11 cellular contexts compared by ENCODE assay signal in the genomic region with DNA sequence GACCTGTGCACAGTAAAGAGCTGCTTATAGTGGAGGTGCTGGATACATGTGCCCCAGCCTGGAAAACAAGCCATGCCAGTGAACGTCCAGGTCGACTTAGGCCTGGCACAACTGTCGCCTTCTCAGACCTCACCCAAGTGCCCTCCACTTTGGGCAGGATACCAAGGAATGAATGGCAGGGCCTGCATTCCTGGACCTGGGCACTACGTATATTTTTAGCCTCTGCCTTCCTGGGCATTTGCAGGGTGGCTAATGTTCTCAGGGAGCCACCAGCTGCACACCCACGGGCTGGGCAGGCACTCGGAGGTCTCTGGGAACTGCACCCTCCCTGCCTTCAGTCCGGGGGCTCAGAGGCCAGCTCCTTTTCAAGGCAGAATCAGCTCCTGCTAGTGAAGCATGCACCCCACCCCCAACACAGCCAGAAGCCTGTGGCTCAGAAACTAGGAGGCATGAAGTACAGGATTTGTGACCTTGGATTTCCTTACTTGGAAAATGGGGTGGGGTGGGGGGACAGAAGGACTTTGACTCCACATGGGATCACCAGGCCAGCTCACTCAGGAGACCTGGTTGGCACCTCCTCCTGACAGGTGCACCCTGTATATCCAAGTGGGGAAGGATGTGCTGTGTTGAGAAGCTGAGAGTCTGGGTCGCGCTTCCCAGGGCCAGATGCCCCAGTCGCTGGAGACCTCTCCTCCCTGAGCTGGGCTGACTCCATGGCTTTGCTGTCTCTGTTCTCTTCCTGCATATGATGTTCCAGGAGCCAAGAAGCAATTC. TPM values are rescaled to one million over a fixed set of nuclear protein-coding genes. Genes with fewer than 3 reads are reported as not detected.
DNase-seq lines count a peak whose midpoint lies in the region; ATAC-seq, FAIRE-seq and TF ChIP-seq lines count a peak whose summit lies in the region.
"Had no signal": no experiment of that assay in that cellular context is flagged by ENCODE, and none has a peak within 500 bp of the region (broad histone marks: within the 10 kb centered on the region; RNA-seq: fewer than 3 reads in every experiment).

No MANE protein-coding gene starts in this region.

- no peak for ATAC-seq in activated CD4-positive, alpha-beta T cell treated with anti-CD3 and anti-CD28 coated beads for 36 hours

- no peaks in the 10 kb centered on the region for H3K27me3 ChIP-seq in right atrium auricular region
- H3K27me3 ChIP-seq in small intestine (ENCODE audit: control insufficient read depth in 2 of 2, insufficient read depth in 2 of 2, low read length in 2 of 2): no peaks in the 10 kb centered on the region

- POLR2A ChIA-PET in activated CD4-positive, alpha-beta T cell treated with anti-CD3 and anti-CD28 coated beads for 36 hours (lab: Charles Lee): interaction anchor here (0.9 kb wide), 1 partner anchor 25 kb away, joined by 3 read pairs; no protein-coding TSS in a partner anchor

- H3K4me1 ChIP-seq in right atrium auricular region: peaks cover 0 to 51% of the 10 kb centered on the region in 2 donors
- H3K4me1 ChIP-seq in small intestine (ENCODE audit: control insufficient read depth in 2 of 2, insufficient read depth in 1 of 2, low read depth in 1 of 2, low read length in 1 of 2): peaks cover 3 to 10% of the 10 kb centered on the region in 2 donors

- peaks cover 50% of the 10 kb centered on the region for H3K4me1 Mint-ChIP-seq in activated CD4-positive, alpha-beta T cell treated with anti-CD3 and anti-CD28 coated beads for 36 hours
- H3K4me1 Mint-ChIP-seq in activated T-cell treated with anti-CD3 and anti-CD28 coated beads, Interleukin-2, amount 50 U/mL, for 24 hours (ENCODE audit: low read depth): peaks cover 50% of the 10 kb centered on the region

- H3K9me3 ChIP-seq in right atrium auricular region (no peaks in the 10 kb centered on the region), small intestine (ENCODE audit: control insufficient read depth, low read depth) (no peaks in the 10 kb centered on the region)

- peaks cover 9% of the 10 kb centered on the region for H3K36me3 Mint-ChIP-seq in activated CD4-positive, alpha-beta T cell treated with anti-CD3 and anti-CD28 coated beads for 36 hours (ENCODE audit: low read depth)
- peaks cover 23% of the 10 kb centered on the region for H3K36me3 Mint-ChIP-seq in activated T-cell treated with anti-CD3 and anti-CD28 coated beads, Interleukin-2, amount 50 U/mL, for 24 hours (ENCODE audit: low read depth)

- WGBS in small intestine, 3 donors: 15 to 51% (median 25%) methylated on average over 10 of the region's 10 CpGs

- no peaks in the 10 kb centered on the region for H3K27me3 Mint-ChIP-seq in activated CD4-positive, alpha-beta T cell treated with anti-CD3 and anti-CD28 coated beads for 36 hours
- H3K27me3 Mint-ChIP-seq in activated T-cell treated with anti-CD3 and anti-CD28 coated beads, Interleukin-2, amount 50 U/mL, for 24 hours: no peaks in the 10 kb centered on the region

- CTCF ChIA-PET in activated CD4-positive, alpha-beta T cell treated with anti-CD3 and anti-CD28 coated beads for 36 hours (lab: Charles Lee): interaction anchor here (0.8 kb wide), 1 partner anchor 111 kb away, joined by 4 read pairs; no protein-coding TSS in a partner anchor

- H3K36me3 ChIP-seq in right atrium auricular region: peaks cover 2% of the 10 kb centered on the region
- no peaks in the 10 kb centered on the region for H3K36me3 ChIP-seq in small intestine (ENCODE audit: control insufficient read depth in 2 of 2, insufficient read depth in 2 of 2, low read length in 2 of 2)

- no peak for TF ChIP-seq CTCF in right atrium auricular region (IDR thresholded peaks at IDR 0.05)

- DNase-seq in activated CD4-positive, alpha-beta T cell treated with anti-CD3 and anti-CD28 coated beads for 36 hours: no peak
- DNase-seq in activated CD4-positive, alpha-beta T cell treated with anti-CD3 and anti-CD28 coated beads for 4 hours: no peak
- DNase-seq in right atrium auricular region (ENCODE audit: low spot score): no peak
- peak; percentile 89 for DNase-seq in small intestine
- DNase-seq in activated T-cell treated with anti-CD3 and anti-CD28 coated beads, Interleukin-2, amount 50 U/mL, for 24 hours: no peak
- DNase-seq in DMS79 treated with DMSO at 0.1 percent for 48 hours (lab: John Stamatoyannopoulos, UW): no peak
- DNase-seq: NCI-H1105; NK-92 treated with Interleukin-12 subunit alpha and Interleukin-12 subunit beta, amount 100 ng/mL, for 24 hours; stimulated activated CD4-positive, alpha-beta T cell treated with anti-CD3 and anti-CD28 coated beads, Interleukin-2, amount 100 ng/mL, for 48 hours; SW 1271 had no signal

- intact Hi-C loops in activated CD4-positive, alpha-beta T cell treated with anti-CD3 and anti-CD28 coated beads for 36 hours (cut with DNase I, micrococcal nuclease): loop anchor here in 1 of 2 experiments (5.0 kb wide), 3 partner anchors 92 to 1098 kb away; a partner anchor contains a TSS

- no peak for FAIRE-seq in small intestine (lab: Jason Lieb, UNC)
- FAIRE-seq: A204.1 had no signal

- H3K4me3 Mint-ChIP-seq in activated CD4-positive, alpha-beta T cell treated with anti-CD3 and anti-CD28 coated beads for 36 hours: peak overlapping the region; percentile 8
- no peak overlapping the region for H3K4me3 Mint-ChIP-seq in activated T-cell treated with anti-CD3 and anti-CD28 coated beads, Interleukin-2, amount 50 U/mL, for 24 hours

- no peak overlapping the region for H3K4me3 ChIP-seq in right atrium auricular region
- H3K4me3 ChIP-seq in small intestine (ENCODE audit: low read depth in 1 of 2, low read length in 2 of 2): no peak overlapping the region

- H3K9me3 Mint-ChIP-seq in activated CD4-positive, alpha-beta T cell treated with anti-CD3 and anti-CD28 coated beads for 36 hours (ENCODE audit: low read depth): peaks cover 2% of the 10 kb centered on the region
- H3K9me3 Mint-ChIP-seq in activated T-cell treated with anti-CD3 and anti-CD28 coated beads, Interleukin-2, amount 50 U/mL, for 24 hours: peaks cover 7% of the 10 kb centered on the region

- H3K27ac ChIP-seq in right atrium auricular region: peak overlapping the region; percentile 97 to 98
- peak overlapping the region; percentile 56 to 80 for H3K27ac ChIP-seq in small intestine (ENCODE audit: low read depth in 1 of 2, low read length in 1 of 2)

- H3K27ac Mint-ChIP-seq in activated CD4-positive, alpha-beta T cell treated with anti-CD3 and anti-CD28 coated beads for 36 hours: no peak overlapping the region
- no peak overlapping the region for H3K27ac Mint-ChIP-seq in activated T-cell treated with anti-CD3 and anti-CD28 coated beads, Interleukin-2, amount 50 U/mL, for 24 hours

RNA-seq across cellular contexts. Expression of a gene that starts 2.5 kb away (rescaled TPM):
- total RNA-seq in activated CD4-positive, alpha-beta T cell treated with anti-CD3 and anti-CD28 coated beads for 36 hours: 10 to 100 TPM; 38.7 TPM
- total RNA-seq in right atrium auricular region: 10 to 100 TPM; 26.1 to 26.8 TPM
- polyA plus RNA-seq in small intestine: 10 to 100 TPM; 11.9 to 23.3 (median 13.0) TPM

RNA-seq across cellular contexts. Expression of a gene that starts 23.4 kb away (rescaled TPM):
- 100 to 1,000 TPM; 208 to 296 TPM for total RNA-seq in activated CD4-positive, alpha-beta T cell treated with anti-CD3 and anti-CD28 coated beads for 36 hours
- 100 to 1,000 TPM; 258 to 313 TPM for total RNA-seq in right atrium auricular region
- polyA plus RNA-seq in small intestine: 100 to 1,000 TPM; 307 to 378 (median 313) TPM

RNA-seq across cellular contexts. Expression of a gene that starts 23.8 kb away (rescaled TPM):
- total RNA-seq in activated CD4-positive, alpha-beta T cell treated with anti-CD3 and anti-CD28 coated beads for 36 hours: 10 to 100 TPM; 14.3 to 16.6 TPM
- total RNA-seq in right atrium auricular region: 1 to 10 TPM; 8.3 to 9.0 TPM
- 10 to 100 TPM in 1 of 3 donors, 1 to 10 TPM in 2; 7.5 to 13.0 (median 9.7) TPM for polyA plus RNA-seq in small intestine

RNA-seq across cellular contexts. Expression of a gene that starts 54.1 kb away (rescaled TPM):
- total RNA-seq in activated CD4-positive, alpha-beta T cell treated with anti-CD3 and anti-CD28 coated beads for 36 hours: 10 to 100 TPM; 15.4 to 27.1 TPM
- 10 to 100 TPM in 1 of 2 donors, 1 to 10 TPM in 1; 8.3 to 18.0 TPM for total RNA-seq in right atrium auricular region
- polyA plus RNA-seq in small intestine: 1 to 10 TPM; 4.6 to 8.0 (median 7.8) TPM
